Comparison of ENCODE assay signal across 16 cellular contexts in the genomic region with DNA sequence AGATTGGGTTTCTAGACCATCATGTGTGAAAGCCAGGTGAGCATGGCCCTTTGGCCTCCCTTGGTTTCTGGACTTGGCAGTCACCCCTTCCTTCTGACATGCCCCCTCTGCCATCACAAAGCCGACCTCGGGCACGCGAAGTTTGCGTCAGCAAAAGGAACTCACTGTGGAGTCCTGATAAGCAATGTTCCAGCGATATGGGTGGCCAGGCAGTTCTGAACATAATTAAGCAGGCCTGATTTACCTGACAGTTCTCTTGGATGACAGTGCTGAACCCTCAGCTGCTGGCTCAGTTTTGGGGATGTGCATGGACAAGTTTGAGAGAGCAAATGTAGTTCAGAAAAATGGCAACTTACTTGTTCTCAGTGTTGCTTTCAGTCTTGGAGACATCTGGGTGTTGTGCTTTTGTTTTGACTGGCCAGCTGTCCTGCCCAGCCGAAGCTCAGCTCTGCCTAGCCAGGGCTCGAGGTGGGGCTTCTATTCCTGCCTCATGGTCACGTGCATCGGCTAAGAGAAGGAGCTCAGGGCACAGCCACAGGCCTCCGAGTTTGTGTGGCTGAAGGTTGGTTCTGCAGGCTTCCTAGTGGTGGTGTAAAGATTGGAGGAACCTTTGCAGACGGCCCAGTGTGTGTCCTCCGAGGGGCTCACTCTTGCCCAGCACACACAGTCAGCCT.
DNase-seq lines count a peak whose midpoint lies in the region; ATAC-seq and TF ChIP-seq lines count a peak whose summit lies in the region.
"Had no signal": no experiment of that assay in that cellular context is flagged by ENCODE, and none has a peak within 500 bp of the region (broad histone marks: within the 10 kb centered on the region; RNA-seq: fewer than 3 reads in every experiment).

No MANE protein-coding gene starts in this region.

- WGBS in adrenal gland, 4 donors: 0 to 63% (median 53%) methylated on average over 1 to 13 of the region's 13 CpGs

- H3K27ac ChIP-seq in adrenal gland: peak overlapping the region in 4 of 5 donors; percentile 9 to 71 (median 40)
- H3K27ac ChIP-seq in vagina: peak overlapping the region; percentile 0

- intact Hi-C loops in adrenal gland (cut with DNase I): no loop called here
- intact Hi-C loops in mucosa of descending colon (cut with DNase I, micrococcal nuclease): no loop called here
- intact Hi-C loops in vagina (cut with DNase I): loop anchor here (10.0 kb wide), 1 partner anchor 1969 kb away; no protein-coding TSS in a partner anchor

- peak; percentile 38 to 74 (median 58) for DNase-seq in adrenal gland
- peak; percentile 68 for DNase-seq in fibroblast of the aortic adventitia (ENCODE audit: low read depth)
- DNase-seq in mucosa of descending colon: no peak
- no peak for DNase-seq in vagina (ENCODE audit: extremely low spot score in 2 of 2)
- DNase-seq in occipital lobe (lab: John Stamatoyannopoulos, UW): no peak
- no peak for DNase-seq in DMS79 (lab: John Stamatoyannopoulos, UW)
- no peak for DNase-seq in foreskin melanocyte
- DNase-seq: activated CD8-positive, alpha-beta memory T cell treated with anti-CD3 and anti-CD28 coated beads, Interleukin-2, amount 50 U/mL, for 48 hours; activated naive CD4-positive, alpha-beta T cell treated with Interleukin-2 at 50 U/mL for 16 hours; DMS 273 treated with DMSO at 0.1 percent for 48 hours; KBM-7; NCI-H1092; NCI-H774; RPMI8226; stimulated activated naive CD8-positive, alpha-beta T cell treated with anti-CD3 and anti-CD28 coated beads, Interleukin-15, Interleukin-2, amounts not matched to agents 100 U/mL and 50 U/mL, for 24 hours had no signal

- no peaks in the 10 kb centered on the region for H3K36me3 ChIP-seq in adrenal gland (replicated peaks in 1 of 2)
- no peaks in the 10 kb centered on the region for H3K36me3 ChIP-seq in mucosa of descending colon (ENCODE audit: low read depth)
- no peaks in the 10 kb centered on the region for H3K36me3 ChIP-seq in vagina

- H3K4me3 ChIP-seq in adrenal gland: no peak overlapping the region
- H3K4me3 ChIP-seq in fibroblast of the aortic adventitia (ENCODE audit: low read depth, low read length): no peak overlapping the region
- no peak overlapping the region for H3K4me3 ChIP-seq in mucosa of descending colon
- H3K4me3 ChIP-seq in vagina: no peak overlapping the region

- no peaks in the 10 kb centered on the region for H3K9me3 ChIP-seq in adrenal gland (replicated peaks in 1 of 3)
- H3K9me3 ChIP-seq in mucosa of descending colon: no peaks in the 10 kb centered on the region
- no peaks in the 10 kb centered on the region for H3K9me3 ChIP-seq in vagina

- H3K27me3 ChIP-seq in adrenal gland: no peaks in the 10 kb centered on the region
- no peaks in the 10 kb centered on the region for H3K27me3 ChIP-seq in vagina

- TF ChIP-seq POLR2A in adrenal gland (IDR thresholded peaks at IDR 0.05) (peak in 1 of 2 donors; percentile 12), vagina (IDR thresholded peaks at IDR 0.05) (no peak)

- TF ChIP-seq CTCF in adrenal gland (IDR thresholded peaks at IDR 0.05): no peak
- TF ChIP-seq CTCF in fibroblast of the aortic adventitia (IDR thresholded peaks at IDR 0.05; ENCODE audit: insufficient read depth, low read length): no peak
- TF ChIP-seq CTCF in mucosa of descending colon (IDR thresholded peaks at IDR 0.05): no peak
- no peak for TF ChIP-seq CTCF in vagina (IDR thresholded peaks at IDR 0.05)

- H3K4me1 ChIP-seq in adrenal gland (replicated peaks in 1 of 2) (no peaks in the 10 kb centered on the region), mucosa of descending colon (ENCODE audit: low read depth) (no peaks in the 10 kb centered on the region), vagina (peaks cover 28% of the 10 kb centered on the region)

- peak; percentile 18 for ATAC-seq in mucosa of descending colon
- ATAC-seq: activated CD4-positive, CD25-positive, alpha-beta regulatory T cell treated with anti-CD3 and anti-CD28 coated beads, Interleukin-2, amount 50 U/mL, for 24 hours; stimulated activated naive CD8-positive, alpha-beta T cell treated with anti-CD3 and anti-CD28 coated beads, Interleukin-15, Interleukin-2, amounts not matched to agents 100 U/mL and 50 U/mL, for 24 hours had no signal

Comparison
In these comparisons a context has a peak if more than half of its experiments do, and no peak if none do; other contexts are left out.
1. DNase-seq: peak in adrenal gland (7 of 7) and fibroblast of the aortic adventitia (single experiment); none in mucosa of descending colon (0 of 3), vagina (0 of 2), occipital lobe (single experiment), DMS79 (single experiment) and foreskin melanocyte (single experiment).